13 cellular contexts compared by ENCODE assay signal in the genomic region with DNA sequence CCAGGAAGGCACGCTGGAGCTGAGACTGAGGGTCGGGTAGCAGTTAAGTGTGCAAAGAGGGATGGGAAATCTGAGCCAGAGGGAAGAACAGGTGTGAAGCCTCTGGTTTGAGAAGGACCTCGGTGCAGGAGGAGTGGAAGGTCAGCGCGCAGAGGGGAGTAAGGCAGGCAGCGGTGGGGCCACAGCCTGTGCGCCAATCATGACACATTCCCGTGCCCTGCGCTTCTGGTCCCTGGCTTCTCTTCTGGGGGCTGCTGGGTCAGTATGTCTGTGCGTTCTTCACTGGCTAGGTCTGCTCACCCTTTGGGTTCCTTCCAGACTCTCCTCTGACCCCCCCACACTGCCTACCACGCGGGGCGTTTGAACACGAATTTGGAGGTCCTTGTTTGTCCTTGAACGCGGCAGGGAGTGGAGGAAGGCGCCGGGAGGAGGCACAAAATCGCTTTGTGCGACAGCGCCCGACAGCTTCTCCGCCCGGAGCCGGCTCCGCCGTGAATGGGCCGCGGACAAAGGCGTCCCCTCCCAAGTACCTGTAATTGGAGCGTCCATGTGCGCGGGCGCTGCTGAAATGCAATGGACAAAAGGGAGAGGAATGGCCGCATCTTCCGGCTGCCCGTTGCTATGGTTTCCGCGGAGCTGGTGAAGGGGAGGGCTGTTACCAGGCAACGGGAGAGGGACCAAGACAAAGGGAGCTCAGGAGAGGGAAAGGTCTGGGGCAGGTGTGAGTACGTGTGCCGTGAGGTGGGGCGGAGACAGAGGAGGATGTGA.
DNase-seq lines count a peak whose midpoint lies in the region; FAIRE-seq and TF ChIP-seq lines count a peak whose summit lies in the region.
"Had no signal": no experiment of that assay in that cellular context is flagged by ENCODE, and none has a peak within 500 bp of the region (broad histone marks: within the 10 kb centered on the region; RNA-seq: fewer than 3 reads in every experiment).

No MANE protein-coding gene starts in this region.

- TF ChIP-seq CTCF in testis (IDR thresholded peaks at IDR 0.05) (no peak), vagina (IDR thresholded peaks at IDR 0.05) (no peak)

- WGBS in testis, 2 donors: 3 to 6% methylated on average over 42 to 43 of the region's 43 CpGs

- H3K27ac ChIP-seq in testis: no peak overlapping the region
- H3K27ac ChIP-seq in vagina: no peak overlapping the region

- no peaks in the 10 kb centered on the region for H3K36me3 ChIP-seq in iPS-15b (ENCODE audit: control insufficient read depth, insufficient read depth, low read length)
- no peaks in the 10 kb centered on the region for H3K36me3 ChIP-seq in testis (ENCODE audit: low read depth, missing control alignments)
- no peaks in the 10 kb centered on the region for H3K36me3 ChIP-seq in vagina

- H3K9ac ChIP-seq in iPS-15b (ENCODE audit: low read depth, low read length): peak overlapping the region; percentile 19

- intact Hi-C loops in testis (cut with DNase I; ENCODE audit: low total_unique reads) (no loop called here), vagina (cut with DNase I) (no loop called here)

- H3K4me3 ChIP-seq in iPS-15b (ENCODE audit: low read depth, low read length) (peak overlapping the region; percentile 56), testis (no peak overlapping the region), vagina (no peak overlapping the region)

- H3K27me3 ChIP-seq in iPS-15b (ENCODE audit: control insufficient read depth, insufficient read depth, low read length) (peaks cover 33% of the 10 kb centered on the region), testis (no peaks in the 10 kb centered on the region), vagina (no peaks in the 10 kb centered on the region)

- FAIRE-seq in HTR-8/SVneo (lab: Jason Lieb, UNC): no peak
- FAIRE-seq: A204.1 had no signal

- DNase-seq in NCI-H82 (lab: John Stamatoyannopoulos, UW): peak; percentile 55
- no peak for DNase-seq in NCI-H82 treated with DMSO at 0.1 percent for 48 hours (lab: John Stamatoyannopoulos, UW; ENCODE audit: unreplicated experiment)
- peak; percentile 100 for DNase-seq in NCI-H748 (lab: John Stamatoyannopoulos, UW; ENCODE audit: unreplicated experiment)
- peak; percentile 45 for DNase-seq in testis
- DNase-seq in vagina (ENCODE audit: extremely low spot score in 2 of 2): no peak
- no peak for DNase-seq in T-helper 2 cell
- DNase-seq in HTR-8/SVneo (ENCODE audit: insufficient read length, low spot score): no peak
- DNase-seq: activated CD4-positive, alpha-beta memory T cell treated with anti-CD3 and anti-CD28 coated beads, Interleukin-2, amount 10 ng/mL, durations not matched to agents 7 days and 5 days; HCEC 1CT; immature natural killer cell; stimulated activated CD4-positive, alpha-beta T cell treated with anti-CD3 and anti-CD28 coated beads, Interleukin-2, amount 100 ng/mL, for 24 hours had no signal

- TF ChIP-seq POLR2A in testis (IDR thresholded peaks at IDR 0.05) (no peak), vagina (IDR thresholded peaks at IDR 0.05) (no peak)

- H3K4me1 ChIP-seq in iPS-15b (ENCODE audit: control insufficient read depth, insufficient read depth, low read length): peaks cover 14% of the 10 kb centered on the region
- no peaks in the 10 kb centered on the region for H3K4me1 ChIP-seq in testis
- no peaks in the 10 kb centered on the region for H3K4me1 ChIP-seq in vagina

- H3K9me3 ChIP-seq in iPS-15b (ENCODE audit: control insufficient read depth, insufficient read depth, low read length): no peaks in the 10 kb centered on the region
- no peaks in the 10 kb centered on the region for H3K9me3 ChIP-seq in testis
- no peaks in the 10 kb centered on the region for H3K9me3 ChIP-seq in vagina

Comparison
In these comparisons a context has a peak if more than half of its experiments do, and no peak if none do; other contexts are left out.
1. DNase-seq: peak in NCI-H82 (single experiment), NCI-H748 (single experiment) and testis (single experiment); none in NCI-H82 treated with DMSO at 0.1 percent for 48 hours (single experiment), vagina (0 of 2), T-helper 2 cell (0 of 5) and HTR-8/SVneo (single experiment).